Comparison of ENCODE assay signal across 27 cellular contexts in genomic region chr1:102858695-102859094, GRCh38.
DNase-seq lines count a peak whose midpoint lies in the region; TF ChIP-seq lines count a peak whose summit lies in the region.
"Had no signal": no experiment of that assay in that cellular context is flagged by ENCODE, and none has a peak within 500 bp of the region (broad histone marks: within the 10 kb centered on the region; RNA-seq: fewer than 3 reads in every experiment).

No MANE protein-coding gene starts in this region.

- no peak overlapping the region for H3K27ac Mint-ChIP-seq in type B pancreatic cell
- H3K27ac Mint-ChIP-seq: CD8-positive, alpha-beta memory T cell; dendritic cell treated with granulocyte-macrophage colony-stimulating factor and Interleukin-4, amounts not matched to agents 40 ng/mL and 50 ng/mL, for 4 days; GM23338; mesothelial cell of epicardium; natural killer cell treated with Interleukin-12 subunit alpha and Interleukin-12 subunit beta and Interleukin-15 and Interleukin-18, amount 100 ng/mL, for 72 hours; T-helper 17 cell had no signal

- H3K27ac ChIP-seq in colonic mucosa = no peak overlapping the region
- H3K27ac ChIP-seq in dorsolateral prefrontal cortex = no peak overlapping the region
- H3K27ac ChIP-seq: adrenal gland, cardiac muscle cell, gastroesophageal sphincter, parathyroid adenoma, sigmoid colon, SJCRH30, thoracic aorta had no signal

- no peaks in the 10 kb centered on the region for H3K4me1 Mint-ChIP-seq in type B pancreatic cell (ENCODE audit: unreplicated experiment)
- H3K4me1 Mint-ChIP-seq: CD8-positive, alpha-beta memory T cell; T-helper 17 cell had no signal

- no peaks in the 10 kb centered on the region for H3K27me3 Mint-ChIP-seq in type B pancreatic cell
- H3K27me3 Mint-ChIP-seq: CD8-positive, alpha-beta memory T cell; dendritic cell treated with granulocyte-macrophage colony-stimulating factor and Interleukin-4, amounts not matched to agents 40 ng/mL and 50 ng/mL, for 4 days; natural killer cell treated with Interleukin-12 subunit alpha and Interleukin-12 subunit beta and Interleukin-15 and Interleukin-18, amount 100 ng/mL, for 72 hours; T-helper 17 cell had no signal

- TF ChIP-seq CTCF in fibroblast of villous mesenchyme (IDR thresholded peaks at IDR 0.05; ENCODE audit: insufficient read depth, low read depth, low read length) (no peak), colonic mucosa (IDR thresholded peaks at IDR 0.05) (no peak), dorsolateral prefrontal cortex (IDR thresholded peaks at IDR 0.05 in 54 of 56, conservative IDR thresholded peaks at IDR 0.05 in 2 of 56; ENCODE audit: low read depth in 1 of 56, partially characterized antibody in 56 of 56) (no peak), type B pancreatic cell (conservative IDR thresholded peaks at IDR 0.05) (no peak)

- intact Hi-C loops in colonic mucosa (cut with DNase I) = no loop called here
- intact Hi-C loops in dorsolateral prefrontal cortex (cut with DNase I) = no loop called here

- H3K36me3 ChIP-seq in colonic mucosa = no peaks in the 10 kb centered on the region
- H3K36me3 ChIP-seq in HAP-1 (replicated peaks) = no peaks in the 10 kb centered on the region
- H3K36me3 ChIP-seq: adrenal gland, cardiac muscle cell, gastroesophageal sphincter, sigmoid colon, SJCRH30, thoracic aorta had no signal

- H3K9me3 Mint-ChIP-seq in type B pancreatic cell = peaks cover 4% of the 10 kb centered on the region

- H3K4me1 ChIP-seq in colonic mucosa = no peaks in the 10 kb centered on the region
- peaks cover 13% of the 10 kb centered on the region for H3K4me1 ChIP-seq in HAP-1
- H3K4me1 ChIP-seq: adrenal gland, gastroesophageal sphincter, parathyroid adenoma, sigmoid colon, SJCRH30 had no signal

- no peak overlapping the region for H3K4me3 ChIP-seq in fibroblast of villous mesenchyme (ENCODE audit: low read depth, low read length)
- no peak overlapping the region for H3K4me3 ChIP-seq in colonic mucosa
- H3K4me3 ChIP-seq in dorsolateral prefrontal cortex = no peak overlapping the region
- no peak overlapping the region for H3K4me3 ChIP-seq in HAP-1
- H3K4me3 ChIP-seq: adrenal gland, cardiac muscle cell, gastroesophageal sphincter, GM23338, sigmoid colon, SJCRH30, thoracic aorta had no signal

- H3K9ac ChIP-seq in colonic mucosa (ENCODE audit: low read depth in 2 of 2, low read length in 2 of 2) = no peak overlapping the region
- H3K9ac ChIP-seq: parathyroid adenoma had no signal

- H3K9me3 ChIP-seq in colonic mucosa = no peaks in the 10 kb centered on the region
- peaks cover 5% of the 10 kb centered on the region for H3K9me3 ChIP-seq in HAP-1
- H3K9me3 ChIP-seq: adrenal gland, sigmoid colon, SJCRH30, thoracic aorta had no signal

- DNase-seq in EL = peak; percentile 85
- peak; percentile 56 for DNase-seq in NCI-H69 (lab: John Stamatoyannopoulos, UW)
- peak; percentile 96 for DNase-seq in fibroblast of villous mesenchyme (ENCODE audit: low read depth)
- peak; percentile 3 for DNase-seq in renal cortical epithelial cell (ENCODE audit: low read depth)
- DNase-seq in colonic mucosa = no peak
- DNase-seq in dorsolateral prefrontal cortex = no peak
- no peak for DNase-seq in type B pancreatic cell (ENCODE audit: extremely low spot score, unreplicated experiment)
- no peak for DNase-seq in HAP-1 (ENCODE audit: low spot score in 2 of 2)
- DNase-seq: activated CD4-positive, alpha-beta T cell treated with anti-CD3 and anti-CD28 coated beads, Interleukin-2, amount 50 U/mL, for 4 hours; activated effector memory CD4-positive, alpha-beta T cell treated with Interleukin-2 at 50 U/mL for 16 hours; adrenal gland; CD8-positive, alpha-beta memory T cell; DMS79 treated with DMSO at 0.1 percent for 48 hours; NCI-H187 treated with DMSO at 0.1 percent for 48 hours; sigmoid colon; SJCRH30; stimulated activated CD4-positive, alpha-beta T cell treated with anti-CD3 and anti-CD28 coated beads, Interleukin-1b, Interleukin-23, amount 100 ng/mL, for 48 hours; stimulated activated naive CD4-positive, alpha-beta T cell; T-helper 17 cell had no signal

- no peaks in the 10 kb centered on the region for H3K36me3 Mint-ChIP-seq in type B pancreatic cell
- H3K36me3 Mint-ChIP-seq: CD8-positive, alpha-beta memory T cell had no signal

- in situ Hi-C loops in HAP-1 (cut with MboI; ENCODE audit: low sequenced_read_pairs) = no loop called here

- H3K27me3 ChIP-seq in colonic mucosa = no peaks in the 10 kb centered on the region
- H3K27me3 ChIP-seq in dorsolateral prefrontal cortex = no peaks in the 10 kb centered on the region
- H3K27me3 ChIP-seq in HAP-1 (ENCODE audit: low read depth) = no peaks in the 10 kb centered on the region
- H3K27me3 ChIP-seq: adrenal gland, cardiac muscle cell, gastroesophageal sphincter, sigmoid colon, SJCRH30 had no signal

- no peak overlapping the region for H3K4me3 Mint-ChIP-seq in type B pancreatic cell
- H3K4me3 Mint-ChIP-seq: CD8-positive, alpha-beta memory T cell; dendritic cell treated with granulocyte-macrophage colony-stimulating factor and Interleukin-4, amounts not matched to agents 40 ng/mL and 50 ng/mL, for 4 days; GM23338; mesothelial cell of epicardium; natural killer cell treated with Interleukin-12 subunit alpha and Interleukin-12 subunit beta and Interleukin-15 and Interleukin-18, amount 100 ng/mL, for 72 hours; T-helper 17 cell had no signal

Comparison
In these comparisons a context has a peak if more than half of its experiments do, and no peak if none do; other contexts are left out.
1. DNase-seq: peak in EL (single experiment), NCI-H69 (single experiment), fibroblast of villous mesenchyme (single experiment) and renal cortical epithelial cell (single experiment); none in colonic mucosa (single experiment), dorsolateral prefrontal cortex (0 of 10), type B pancreatic cell (single experiment) and HAP-1 (0 of 2).